ENCODE assay signal across 1 cellular context in the genomic region with DNA sequence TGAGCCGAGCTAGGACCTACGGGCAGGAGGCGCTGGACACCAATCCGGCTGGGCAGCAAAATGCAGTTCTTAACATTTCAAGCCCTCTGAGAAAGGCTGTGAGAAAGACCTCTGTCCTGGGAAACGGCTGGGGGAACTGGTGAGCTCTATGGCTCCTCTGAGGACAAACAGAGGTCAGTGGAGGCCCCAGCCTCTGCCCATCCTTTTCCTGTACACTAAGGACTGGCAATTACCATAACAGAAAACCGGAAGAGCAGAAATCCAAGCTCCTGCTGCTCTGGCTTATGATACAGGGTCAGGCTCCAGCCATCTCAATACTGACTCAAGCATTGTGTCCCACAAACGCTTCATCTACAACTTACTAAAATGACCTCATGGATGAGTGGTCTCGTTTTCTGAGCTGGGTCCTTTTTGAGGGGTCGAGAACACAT.
TF ChIP-seq lines count a peak whose summit lies in the region.

No MANE protein-coding gene starts in this region.

TF ChIP-seq in endothelial cell of umbilical vein, 7 proteins besides CTCF, POLR2A, EP300 and RAD21:
- TF ChIP-seq POLR2AphosphoS5 (IDR thresholded peaks at IDR 0.05; ENCODE audit: insufficient read depth, low read depth, low read length) (peak; percentile 53), GATA2 (IDR thresholded peaks at IDR 0.05; ENCODE audit: insufficient read depth, insufficient read length, low read depth, low read length) (no peak), FOS (IDR thresholded peaks at IDR 0.05; ENCODE audit: borderline replicate concordance, insufficient read depth, low read length) (peak; percentile 41)
